1 cellular context compared by ENCODE assay signal in genomic region chr2:42009657-42010580, GRCh38.
TF ChIP-seq lines count a peak whose summit lies in the region.

No MANE protein-coding gene starts in this region.

TF ChIP-seq in GM12878, 131 proteins besides CTCF, POLR2A, EP300 and RAD21 (continued from another document):
- TF ChIP-seq ZNF207 (IDR thresholded peaks at IDR 0.05; ENCODE audit: borderline replicate concordance): no peak
- TF ChIP-seq BACH1 (IDR thresholded peaks at IDR 0.05; ENCODE audit: borderline replicate concordance): no peak
- TF ChIP-seq, protein P1, sequence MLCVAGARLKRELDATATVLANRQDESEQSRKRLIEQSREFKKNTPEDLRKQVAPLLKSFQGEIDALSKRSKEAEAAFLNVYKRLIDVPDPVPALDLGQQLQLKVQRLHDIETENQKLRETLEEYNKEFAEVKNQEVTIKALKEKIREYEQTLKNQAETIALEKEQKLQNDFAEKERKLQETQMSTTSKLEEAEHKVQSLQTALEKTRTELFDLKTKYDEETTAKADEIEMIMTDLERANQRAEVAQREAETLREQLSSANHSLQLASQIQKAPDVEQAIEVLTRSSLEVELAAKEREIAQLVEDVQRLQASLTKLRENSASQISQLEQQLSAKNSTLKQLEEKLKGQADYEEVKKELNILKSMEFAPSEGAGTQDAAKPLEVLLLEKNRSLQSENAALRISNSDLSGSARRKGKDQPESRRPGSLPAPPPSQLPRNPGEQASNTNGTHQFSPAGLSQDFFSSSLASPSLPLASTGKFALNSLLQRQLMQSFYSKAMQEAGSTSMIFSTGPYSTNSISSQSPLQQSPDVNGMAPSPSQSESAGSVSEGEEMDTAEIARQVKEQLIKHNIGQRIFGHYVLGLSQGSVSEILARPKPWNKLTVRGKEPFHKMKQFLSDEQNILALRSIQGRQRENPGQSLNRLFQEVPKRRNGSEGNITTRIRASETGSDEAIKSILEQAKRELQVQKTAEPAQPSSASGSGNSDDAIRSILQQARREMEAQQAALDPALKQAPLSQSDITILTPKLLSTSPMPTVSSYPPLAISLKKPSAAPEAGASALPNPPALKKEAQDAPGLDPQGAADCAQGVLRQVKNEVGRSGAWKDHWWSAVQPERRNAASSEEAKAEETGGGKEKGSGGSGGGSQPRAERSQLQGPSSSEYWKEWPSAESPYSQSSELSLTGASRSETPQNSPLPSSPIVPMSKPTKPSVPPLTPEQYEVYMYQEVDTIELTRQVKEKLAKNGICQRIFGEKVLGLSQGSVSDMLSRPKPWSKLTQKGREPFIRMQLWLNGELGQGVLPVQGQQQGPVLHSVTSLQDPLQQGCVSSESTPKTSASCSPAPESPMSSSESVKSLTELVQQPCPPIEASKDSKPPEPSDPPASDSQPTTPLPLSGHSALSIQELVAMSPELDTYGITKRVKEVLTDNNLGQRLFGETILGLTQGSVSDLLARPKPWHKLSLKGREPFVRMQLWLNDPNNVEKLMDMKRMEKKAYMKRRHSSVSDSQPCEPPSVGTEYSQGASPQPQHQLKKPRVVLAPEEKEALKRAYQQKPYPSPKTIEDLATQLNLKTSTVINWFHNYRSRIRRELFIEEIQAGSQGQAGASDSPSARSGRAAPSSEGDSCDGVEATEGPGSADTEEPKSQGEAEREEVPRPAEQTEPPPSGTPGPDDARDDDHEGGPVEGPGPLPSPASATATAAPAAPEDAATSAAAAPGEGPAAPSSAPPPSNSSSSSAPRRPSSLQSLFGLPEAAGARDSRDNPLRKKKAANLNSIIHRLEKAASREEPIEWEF (IDR thresholded peaks at IDR 0.05; ENCODE audit: insufficient replicate concordance, low read depth, low read length): no peak
